In genomic region chr9:97900738-97901565, GRCh38 we compare ENCODE assay signal across 8 cellular contexts. TPM values are rescaled to one million over a fixed set of nuclear protein-coding genes. Genes with fewer than 3 reads are reported as not detected.
DNase-seq lines count a peak whose midpoint lies in the region; TF ChIP-seq lines count a peak whose summit lies in the region.

No MANE protein-coding gene starts in this region.

- H3K4me3 ChIP-seq in cardiac muscle cell (no peak overlapping the region), MG63 (no peak overlapping the region), spleen (no peak overlapping the region)

- H3K4me3 Mint-ChIP-seq in T-helper 2 cell treated with Interferon-gamma antibody and Interleukin-4, amounts not matched to agents 5 μg/mL and 100 μg/mL, for 36 hours: no peak overlapping the region
- H3K4me3 Mint-ChIP-seq in glutamatergic neuron (ENCODE audit: unreplicated experiment): no peak overlapping the region

- intact Hi-C loops in cardiac septum (cut with DNase I): loop anchor here (2.0 kb wide), 1 partner anchor 190 kb away; no protein-coding TSS in a partner anchor
- intact Hi-C loops in spleen (cut with DNase I; ENCODE audit: low total_unique reads): loop anchor here (2.0 kb wide), 1 partner anchor 190 kb away; no protein-coding TSS in a partner anchor

- H3K9me3 Mint-ChIP-seq in T-helper 2 cell treated with Interferon-gamma antibody and Interleukin-4, amounts not matched to agents 5 μg/mL and 100 μg/mL, for 36 hours: no peaks in the 10 kb centered on the region
- H3K9me3 Mint-ChIP-seq in glutamatergic neuron (ENCODE audit: unreplicated experiment): peaks cover 2% of the 10 kb centered on the region

- no peaks in the 10 kb centered on the region for H3K36me3 ChIP-seq in cardiac muscle cell
- H3K36me3 ChIP-seq in MG63: peaks cover 24% of the 10 kb centered on the region
- H3K36me3 ChIP-seq in spleen: peaks cover 0 to 72% (median 22%) of the 10 kb centered on the region in 6 donors

- H3K9me3 ChIP-seq in cardiac muscle cell (ENCODE audit: low read depth) (no peaks in the 10 kb centered on the region), MG63 (no peaks in the 10 kb centered on the region), spleen (no peaks in the 10 kb centered on the region)

- H3K4me1 ChIP-seq in cardiac muscle cell (ENCODE audit: low read depth): no peaks in the 10 kb centered on the region
- peaks cover 4 to 60% (median 25%) of the 10 kb centered on the region in 6 donors for H3K4me1 ChIP-seq in spleen

- 43 to 58% (median 50%) methylated on average over 5 of the region's 5 CpGs for WGBS in spleen, 5 donors

- no peak overlapping the region for H3K27ac ChIP-seq in cardiac muscle cell
- H3K27ac ChIP-seq in spleen: peak overlapping the region in 1 of 8 donors; percentile 96

- H3K27ac Mint-ChIP-seq in T-helper 2 cell treated with Interferon-gamma antibody and Interleukin-4, amounts not matched to agents 5 μg/mL and 100 μg/mL, for 36 hours: peak overlapping the region; percentile 26
- no peak overlapping the region for H3K27ac Mint-ChIP-seq in glutamatergic neuron (ENCODE audit: unreplicated experiment)

- TF ChIP-seq POLR2A in spleen (IDR thresholded peaks at IDR 0.05): no peak

- H3K27me3 ChIP-seq in cardiac muscle cell: no peaks in the 10 kb centered on the region
- H3K27me3 ChIP-seq in MG63: no peaks in the 10 kb centered on the region
- no peaks in the 10 kb centered on the region for H3K27me3 ChIP-seq in spleen (replicated peaks in 1 of 7)

- H3K36me3 Mint-ChIP-seq in T-helper 2 cell treated with Interferon-gamma antibody and Interleukin-4, amounts not matched to agents 5 μg/mL and 100 μg/mL, for 36 hours (ENCODE audit: low read depth): peaks cover 39% of the 10 kb centered on the region
- no peaks in the 10 kb centered on the region for H3K36me3 Mint-ChIP-seq in glutamatergic neuron (ENCODE audit: unreplicated experiment)

- TF ChIP-seq CTCF in cardiac muscle cell (IDR thresholded peaks at IDR 0.05; ENCODE audit: low read depth, low read length) (peak; percentile 75), glutamatergic neuron (IDR thresholded peaks at IDR 0.05; ENCODE audit: partially characterized antibody, unreplicated experiment) (peak; percentile 77), spleen (IDR thresholded peaks at IDR 0.05 in 8 of 11, conservative IDR thresholded peaks at IDR 0.05 in 3 of 11) (peak; percentile 18 to 81 (median 70))

- H3K27me3 Mint-ChIP-seq in T-helper 2 cell treated with Interferon-gamma antibody and Interleukin-4, amounts not matched to agents 5 μg/mL and 100 μg/mL, for 36 hours (ENCODE audit: low read depth): no peaks in the 10 kb centered on the region
- no peaks in the 10 kb centered on the region for H3K27me3 Mint-ChIP-seq in glutamatergic neuron (ENCODE audit: unreplicated experiment)

- peaks cover 39% of the 10 kb centered on the region for H3K4me1 Mint-ChIP-seq in T-helper 2 cell treated with Interferon-gamma antibody and Interleukin-4, amounts not matched to agents 5 μg/mL and 100 μg/mL, for 36 hours (ENCODE audit: low read depth)
- H3K4me1 Mint-ChIP-seq in glutamatergic neuron (ENCODE audit: low read depth, unreplicated experiment): no peaks in the 10 kb centered on the region

- DNase-seq in cardiac muscle cell (ENCODE audit: low read depth in 1 of 2, low spot score in 1 of 2) (peak; percentile 41 to 69), cardiac septum (ENCODE audit: low spot score) (no peak), MG63 (peak; percentile 44), glutamatergic neuron (no peak), spleen (no peak), NCI-H128 (lab: John Stamatoyannopoulos, UW; ENCODE audit: unreplicated experiment) (no peak)
- no peak for DNase-seq in T-helper 2 cell treated with Interferon-gamma antibody and Interleukin-4, amounts not matched to agents 5 μg/mL and 100 μg/mL, for 36 hours (ENCODE audit: low spot score)
- no peak for DNase-seq in activated CD4-positive, CD25-positive, alpha-beta regulatory T cell (lab: John Stamatoyannopoulos, UW)

RNA-seq across cellular contexts. Expression of gene TRMO, which starts 21.3 kb away (rescaled TPM):
- total RNA-seq in cardiac muscle cell: 9.1 and 13.2 TPM in 2 replicates
- 4.5 and 8.2 TPM in 2 replicates for polyA plus RNA-seq in cardiac muscle cell
- 7.3 TPM for total RNA-seq in cardiac septum
- 16.1 and 33.5 TPM in 2 replicates for total RNA-seq in MG63 (2014; rRNA removed; shearing (Covaris generic); ENCODE audit: low replicate concordance)
- 11.2 TPM for total RNA-seq in glutamatergic neuron (ENCODE audit: unreplicated experiment)
- total RNA-seq in spleen: 10 to 100 TPM; 16.8 to 58.6 (median 28.3) TPM
- polyA plus RNA-seq in spleen: 10 to 100 TPM; 11.2 to 13.0 (median 12.5) TPM

RNA-seq across cellular contexts. Expression of gene HEMGN, which starts 37.0 kb away (rescaled TPM):
- not detected in 2 replicates for total RNA-seq in cardiac muscle cell
- polyA plus RNA-seq in cardiac muscle cell: not detected in 2 replicates
- 0.48 TPM for total RNA-seq in cardiac septum
- not detected in 2 replicates for total RNA-seq in MG63 (2014; rRNA removed; shearing (Covaris generic); ENCODE audit: low replicate concordance)
- total RNA-seq in glutamatergic neuron (ENCODE audit: unreplicated experiment): not detected
- 10 to 100 TPM in 1 of 7 donors, 1 to 10 TPM in 5, under 1 TPM in 1; 0.76 to 26.6 (median 4.7) TPM for total RNA-seq in spleen
- under 1 TPM; 0.13 to 0.64 (median 0.32) TPM for polyA plus RNA-seq in spleen

RNA-seq across cellular contexts. Expression of gene FOXE1, which starts 47.9 kb away (rescaled TPM):
- total RNA-seq in cardiac muscle cell: not detected in 2 replicates
- not detected in 2 replicates for polyA plus RNA-seq in cardiac muscle cell
- total RNA-seq in cardiac septum: not detected
- total RNA-seq in MG63 (2014; rRNA removed; shearing (Covaris generic); ENCODE audit: low replicate concordance): not detected in 2 replicates
- total RNA-seq in glutamatergic neuron (ENCODE audit: unreplicated experiment): not detected
- not detected for total RNA-seq in spleen
- under 1 TPM; 0.02 to 0.04 (median 0.03) TPM for polyA plus RNA-seq in spleen

Comparison
In these comparisons a context has a peak if more than half of its experiments do, and no peak if none do; other contexts are left out.
1. DNase-seq: peak in cardiac muscle cell (2 of 2) and MG63 (single experiment); none in cardiac septum (single experiment), T-helper 2 cell treated with Interferon-gamma antibody and Interleukin-4, amounts not matched to agents 5 μg/mL and 100 μg/mL, for 36 hours (single experiment), glutamatergic neuron (single experiment), spleen (single experiment), NCI-H128 (single experiment) and activated CD4-positive, CD25-positive, alpha-beta regulatory T cell (0 of 4).
2. Peak in every context shown above with its lines, with median percentiles within 50 percentile points of each other: CTCF ChIP-seq.